Comparison of ENCODE assay signal across 27 cellular contexts in genomic region chr16:7137560-7138330, GRCh38.
A peak's percentile ranks its signal among the peaks of the same experiment; 100 is the strongest.
DNase-seq lines count a peak whose midpoint lies in the region; ATAC-seq and TF ChIP-seq lines count a peak whose summit lies in the region.
"Had no signal": no experiment of that assay in that cellular context is flagged by ENCODE, and none has a peak within 500 bp of the region (broad histone marks: within the 10 kb centered on the region; RNA-seq: fewer than 3 reads in every experiment).

No MANE protein-coding gene starts in this region.

- BruUV-seq in mammary epithelial cell (replicated peaks; lab: Mats Ljungman, UMichigan), result no TSS peak

- 24% methylated on average over 8 of the region's 8 CpGs for WGBS in mammary epithelial cell (ENCODE audit: low coverage, missing lambda C conversion rate)
- 55 to 70% (median 67%) methylated on average over 8 of the region's 8 CpGs for WGBS in spleen, 5 donors

- TF ChIP-seq POLR2A in spleen (IDR thresholded peaks at IDR 0.05), result no peak

- no peak overlapping the region for H3K4me2 ChIP-seq in mammary epithelial cell (ENCODE audit: insufficient read depth, low read depth, low read length)
- H3K4me2 ChIP-seq: BLaER1, KMS-11, neural progenitor cell had no signal

- H3K9me3 ChIP-seq in mammary epithelial cell (replicated peaks; ENCODE audit: insufficient read depth, low read length), result peaks cover 16% of the 10 kb centered on the region
- no peaks in the 10 kb centered on the region for H3K9me3 ChIP-seq in left lung
- peaks cover 0 to 16% (median 0%) of the 10 kb centered on the region in 8 donors for H3K9me3 ChIP-seq in spleen
- H3K9me3 ChIP-seq: BLaER1, body of pancreas, HAP-1, Peyer's patch, sigmoid colon, vagina had no signal

- H3K4me3 Mint-ChIP-seq in activated naive CD4-positive, alpha-beta T cell treated with anti-CD3 and anti-CD28 coated beads, Interleukin-2, amount 10 ng/mL, durations not matched to agents 7 days and 5 days, result no peak overlapping the region
- H3K4me3 Mint-ChIP-seq: activated CD4-positive, alpha-beta T cell treated with anti-CD3 and anti-CD28 coated beads, Interleukin-2, amount 10 ng/mL, durations not matched to agents 24 days and 14 days; activated naive CD8-positive, alpha-beta T cell treated with anti-CD3 and anti-CD28 coated beads, Interleukin-2, amount 50 U/mL, for 24 hours; neural progenitor cell; T-helper 17 cell had no signal

- no peak overlapping the region for H2AFZ ChIP-seq in mammary epithelial cell (ENCODE audit: low read depth, low read length)
- H2AFZ ChIP-seq: neural progenitor cell had no signal

- peak; percentile 58 for ATAC-seq in left lung
- ATAC-seq: activated naive CD8-positive, alpha-beta T cell treated with anti-CD3 and anti-CD28 coated beads, Interleukin-2, amount 50 U/mL, for 24 hours; body of pancreas; T-helper 17 cell had no signal

- TF ChIP-seq CTCF in mammary epithelial cell (conservative IDR thresholded peaks at IDR 0.05 in 1 of 2, IDR thresholded peaks at IDR 0.05 in 1 of 2; ENCODE audit: extremely low read depth in 1 of 2, insufficient read depth in 1 of 2, low read depth in 1 of 2, low read length in 2 of 2), result no peak
- no peak for TF ChIP-seq CTCF in left lung (IDR thresholded peaks at IDR 0.05)
- TF ChIP-seq CTCF in spleen (IDR thresholded peaks at IDR 0.05 in 8 of 11, conservative IDR thresholded peaks at IDR 0.05 in 3 of 11), result no peak

- H3K4me1 Mint-ChIP-seq in activated naive CD4-positive, alpha-beta T cell treated with anti-CD3 and anti-CD28 coated beads, Interleukin-2, amount 10 ng/mL, durations not matched to agents 7 days and 5 days, result no peaks in the 10 kb centered on the region
- H3K4me1 Mint-ChIP-seq: activated CD4-positive, alpha-beta T cell treated with anti-CD3 and anti-CD28 coated beads, Interleukin-2, amount 10 ng/mL, durations not matched to agents 24 days and 14 days; activated naive CD8-positive, alpha-beta T cell treated with anti-CD3 and anti-CD28 coated beads, Interleukin-2, amount 50 U/mL, for 24 hours; T-helper 17 cell had no signal

- no peaks in the 10 kb centered on the region for H3K27me3 Mint-ChIP-seq in activated naive CD4-positive, alpha-beta T cell treated with anti-CD3 and anti-CD28 coated beads, Interleukin-2, amount 10 ng/mL, durations not matched to agents 7 days and 5 days
- H3K27me3 Mint-ChIP-seq: activated CD4-positive, alpha-beta T cell treated with anti-CD3 and anti-CD28 coated beads, Interleukin-2, amount 10 ng/mL, durations not matched to agents 24 days and 14 days; activated naive CD8-positive, alpha-beta T cell treated with anti-CD3 and anti-CD28 coated beads, Interleukin-2, amount 50 U/mL, for 24 hours; T-helper 17 cell had no signal

- no peak overlapping the region for H3K9ac ChIP-seq in mammary epithelial cell (ENCODE audit: insufficient read depth, low read length)
- H3K9ac ChIP-seq: BLaER1, KMS-11, neural progenitor cell had no signal

- CTCF ChIA-PET in mammary epithelial cell (lab: Charles Lee; ENCODE audit: low non-redundant PET), result no interaction called here
- CTCF ChIA-PET in activated naive CD4-positive, alpha-beta T cell treated with anti-CD3 and anti-CD28 coated beads, Interleukin-2, amount 10 ng/mL, durations not matched to agents 7 days and 5 days (lab: Charles Lee), result interaction anchor here (0.6 kb wide), 1 partner anchor 20 kb away, joined by 3 read pairs; no protein-coding TSS in a partner anchor

- peaks cover 34% of the 10 kb centered on the region for H3K9me3 Mint-ChIP-seq in activated naive CD4-positive, alpha-beta T cell treated with anti-CD3 and anti-CD28 coated beads, Interleukin-2, amount 10 ng/mL, durations not matched to agents 7 days and 5 days
- H3K9me3 Mint-ChIP-seq: neural progenitor cell had no signal

- no peak overlapping the region for H3K27ac Mint-ChIP-seq in activated naive CD4-positive, alpha-beta T cell treated with anti-CD3 and anti-CD28 coated beads, Interleukin-2, amount 10 ng/mL, durations not matched to agents 7 days and 5 days
- H3K27ac Mint-ChIP-seq: activated CD4-positive, alpha-beta T cell treated with anti-CD3 and anti-CD28 coated beads, Interleukin-2, amount 10 ng/mL, durations not matched to agents 24 days and 14 days; activated naive CD8-positive, alpha-beta T cell treated with anti-CD3 and anti-CD28 coated beads, Interleukin-2, amount 50 U/mL, for 24 hours; neural progenitor cell; T-helper 17 cell had no signal

- H4K20me1 ChIP-seq in mammary epithelial cell (ENCODE audit: insufficient read depth, low read length), result no peaks in the 10 kb centered on the region
- H4K20me1 ChIP-seq: BLaER1 had no signal

- H3K36me3 Mint-ChIP-seq in activated naive CD4-positive, alpha-beta T cell treated with anti-CD3 and anti-CD28 coated beads, Interleukin-2, amount 10 ng/mL, durations not matched to agents 7 days and 5 days, result no peaks in the 10 kb centered on the region
- H3K36me3 Mint-ChIP-seq: neural progenitor cell had no signal

- H3K36me3 ChIP-seq in mammary epithelial cell (ENCODE audit: insufficient read depth, low read length) (no peaks in the 10 kb centered on the region), left lung (no peaks in the 10 kb centered on the region), spleen (no peaks in the 10 kb centered on the region)
- H3K36me3 ChIP-seq: BLaER1, HAP-1, neural progenitor cell, Peyer's patch, sigmoid colon, vagina had no signal

- H3K79me2 ChIP-seq in mammary epithelial cell (ENCODE audit: insufficient read depth, low read length), result no peaks in the 10 kb centered on the region

- no peaks in the 10 kb centered on the region for H3K27me3 ChIP-seq in mammary epithelial cell (ENCODE audit: insufficient read depth, low read length)
- no peaks in the 10 kb centered on the region for H3K27me3 ChIP-seq in left lung
- no peaks in the 10 kb centered on the region for H3K27me3 ChIP-seq in spleen (replicated peaks in 1 of 7)
- H3K27me3 ChIP-seq: BLaER1, body of pancreas, neural progenitor cell, Peyer's patch, sigmoid colon, vagina had no signal

- in situ Hi-C loops in mammary epithelial cell (cut with MboI; ENCODE audit: low sequenced_read_pairs in 2 of 2), result no loop called here

- intact Hi-C loops in mammary epithelial cell (cut with micrococcal nuclease), result no loop called here
- intact Hi-C loops in left lung (cut with DNase I), result no loop called here
- intact Hi-C loops in cardiac septum (cut with DNase I), result no loop called here
- intact Hi-C loops in spleen (cut with DNase I; ENCODE audit: low total_unique reads), result no loop called here

- no peak overlapping the region for H3K27ac ChIP-seq in mammary epithelial cell (ENCODE audit: insufficient read depth, low read depth, low read length)
- H3K27ac ChIP-seq in left lung, result no peak overlapping the region
- H3K27ac ChIP-seq in spleen, result no peak overlapping the region
- H3K27ac ChIP-seq: BLaER1, body of pancreas, KMS-11, neural progenitor cell, Peyer's patch, sigmoid colon, vagina had no signal

- H3K4me3 ChIP-seq in mammary epithelial cell (replicated peaks in 1 of 3; ENCODE audit: insufficient read depth in 1 of 3, low read depth in 2 of 3, low read length in 3 of 3), result no peak overlapping the region
- no peak overlapping the region for H3K4me3 ChIP-seq in left lung
- no peak overlapping the region for H3K4me3 ChIP-seq in spleen
- H3K4me3 ChIP-seq: BLaER1, body of pancreas, HAP-1, neural progenitor cell, Peyer's patch, sigmoid colon, vagina had no signal

- dilution Hi-C loops in mammary epithelial cell (cut with HindIII; ENCODE audit: low sequenced_read_pairs), result no loop called here

- H3K4me1 ChIP-seq in mammary epithelial cell (ENCODE audit: insufficient read depth, low read length) (no peaks in the 10 kb centered on the region), left lung (no peaks in the 10 kb centered on the region), spleen (no peaks in the 10 kb centered on the region)
- H3K4me1 ChIP-seq: BLaER1, body of pancreas, HAP-1, Peyer's patch, sigmoid colon, vagina had no signal

- DNase-seq in Daoy (ENCODE audit: low read depth), result peak; percentile 39
- DNase-seq in M059J (ENCODE audit: low read depth), result peak; percentile 13
- DNase-seq in mammary epithelial cell, result peak; percentile 4
- no peak for DNase-seq in left lung
- DNase-seq in cardiac septum (ENCODE audit: low spot score), result no peak
- DNase-seq in activated naive CD4-positive, alpha-beta T cell treated with anti-CD3 and anti-CD28 coated beads, Interleukin-2, amount 10 ng/mL, durations not matched to agents 7 days and 5 days, result no peak
- DNase-seq in spleen, result no peak
- no peak for DNase-seq in DMS153 (lab: John Stamatoyannopoulos, UW)
- DNase-seq: ACHN; activated CD4-positive, alpha-beta T cell treated with anti-CD3 and anti-CD28 coated beads, Interleukin-2, amount 10 ng/mL, durations not matched to agents 24 days and 14 days; activated naive CD8-positive, alpha-beta T cell treated with anti-CD3 and anti-CD28 coated beads, Interleukin-2, amount 50 U/mL, for 24 hours; COR-L47; EL; glutamatergic neuron; NCI-H1092; NCI-H2081 treated with DMSO at 0.1 percent for 48 hours; NCI-H446; NK-92 treated with Interleukin-12 subunit alpha and Interleukin-12 subunit beta, amount 100 ng/mL, for 24 hours; Peyer's patch; sigmoid colon; T-helper 17 cell had no signal

Comparison
In these comparisons a context has a peak if more than half of its experiments do, and no peak if none do; other contexts are left out.
1. DNase-seq: peak in Daoy (single experiment), M059J (single experiment) and mammary epithelial cell (single experiment); none in left lung (0 of 2), cardiac septum (single experiment), activated naive CD4-positive, alpha-beta T cell treated with anti-CD3 and anti-CD28 coated beads, Interleukin-2, amount 10 ng/mL, durations not matched to agents 7 days and 5 days (single experiment), spleen (single experiment) and DMS153 (single experiment).